Comparison of ENCODE assay signal across 8 cellular contexts in the genomic region with DNA sequence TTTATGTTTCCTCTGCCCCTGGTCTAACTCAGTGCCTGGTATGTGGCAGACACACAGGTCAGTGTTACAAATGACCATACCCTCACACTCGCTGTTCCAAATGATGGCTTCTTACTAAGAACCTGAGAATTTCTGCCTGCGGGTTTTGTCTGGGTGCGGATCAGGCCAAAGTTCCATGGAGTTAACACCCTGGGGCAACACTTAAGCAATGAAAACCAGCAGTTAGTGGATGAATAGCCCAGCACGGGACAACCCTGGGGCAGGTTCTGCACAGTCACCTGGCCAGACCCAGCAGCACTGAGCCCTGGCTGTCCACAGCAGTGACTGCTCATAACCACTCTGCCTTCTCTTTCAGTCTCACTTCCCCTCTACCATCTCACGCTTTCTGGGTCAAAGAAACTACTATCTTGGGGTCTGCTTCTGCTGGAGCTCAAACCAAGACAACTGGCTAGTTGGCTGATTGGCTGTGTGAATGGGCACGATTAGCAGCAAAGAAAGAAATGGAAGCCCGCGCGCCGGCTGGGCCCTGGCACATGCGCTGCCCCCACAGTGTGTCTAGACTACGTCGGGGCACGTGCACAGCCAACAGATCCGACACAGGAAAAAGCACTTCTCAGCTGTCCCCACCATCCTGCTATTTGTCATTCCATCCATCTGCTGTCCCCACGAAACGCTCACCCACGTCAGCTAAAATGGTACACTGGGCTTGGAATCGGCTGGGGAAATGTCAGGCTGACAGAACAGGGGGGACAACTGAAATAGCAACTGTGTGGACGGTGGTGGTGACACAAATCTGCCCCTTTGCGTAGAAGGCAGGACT.
A peak's percentile ranks its signal among the peaks of the same experiment; 100 is the strongest.
DNase-seq lines count a peak whose midpoint lies in the region; ATAC-seq lines count a peak whose summit lies in the region.

No MANE protein-coding gene starts in this region.

- H3K27ac Mint-ChIP-seq in memory B cell: peak overlapping the region; percentile 32

- ATAC-seq in GM18511 (IDR thresholded peaks at IDR 0.05; ENCODE audit: unreplicated experiment) (peak; percentile 97), GM21717 (IDR thresholded peaks at IDR 0.05; ENCODE audit: unreplicated experiment) (peak; percentile 97), HG03558 (IDR thresholded peaks at IDR 0.05; ENCODE audit: extremely low read depth, unreplicated experiment) (peak; percentile 96), memory B cell (ENCODE audit: low read depth) (peak; percentile 82)

- peak in 1 of 2 donors; percentile 33 for DNase-seq in memory B cell (ENCODE audit: low spot score in 2 of 2)
- no peak for DNase-seq in stimulated activated CD4-positive, alpha-beta T cell treated with anti-CD3 and anti-CD28 coated beads, Interleukin-1b, Interleukin-23, amount 100 ng/mL, for 48 hours
- DNase-seq in activated CD8-positive, alpha-beta memory T cell treated with anti-CD3 and anti-CD28 coated beads for 24 hours: no peak
- no peak for DNase-seq in activated T-cell treated with anti-CD3 and anti-CD28 coated beads, Interleukin-2, amount 50 U/mL, for 48 hours
- no peak for DNase-seq in OCI-M1 (lab: John Stamatoyannopoulos, UW)

- no peaks in the 10 kb centered on the region for H3K36me3 Mint-ChIP-seq in memory B cell

- peaks cover 18% of the 10 kb centered on the region for H3K4me1 Mint-ChIP-seq in memory B cell

- no peaks in the 10 kb centered on the region for H3K27me3 Mint-ChIP-seq in memory B cell

- peak overlapping the region; percentile 67 for H3K4me3 Mint-ChIP-seq in memory B cell

- no peaks in the 10 kb centered on the region for H3K9me3 Mint-ChIP-seq in memory B cell
